22 cellular contexts compared by ENCODE assay signal in genomic region chr13:43551897-43552456, GRCh38.
"Had no signal": no experiment of that assay in that cellular context is flagged by ENCODE, and none has a peak within 500 bp of the region (broad histone marks: within the 10 kb centered on the region; RNA-seq: fewer than 3 reads in every experiment).

No MANE protein-coding gene starts in this region.

- H3K9me3 Mint-ChIP-seq: activated B cell treated with CpG ODN at 0.5 μM for 24 hours; activated CD4-positive, alpha-beta T cell treated with anti-CD3 and anti-CD28 coated beads, Interleukin-2, amount 10 ng/mL, durations not matched to agents 24 days and 14 days; activated CD8-positive, alpha-beta T cell treated with anti-CD3 and anti-CD28 coated beads for 36 hours; activated naive CD4-positive, alpha-beta T cell treated with anti-CD3 and anti-CD28 coated beads, Interleukin-2, amount 10 ng/mL, durations not matched to agents 7 days and 5 days; activated naive CD8-positive, alpha-beta T cell treated with anti-CD3 and anti-CD28 coated beads, Interleukin-2, amount 50 U/mL, for 24 hours; activated T-cell treated with anti-CD3 and anti-CD28 coated beads, Interleukin-2, amount 50 U/mL, for 24 hours; activated T-helper 2 cell treated with anti-CD3 and anti-CD28 coated beads, Interferon-gamma antibody, Interleukin-2, Interleukin-4, amounts not matched to agents 10 μg/mL and 5 μg/mL and 100 μg/mL, durations not matched to agents 14 hours and 24 hours and 36 hours; T-helper 2 cell treated with Interferon-gamma antibody and Interleukin-4, amounts not matched to agents 5 μg/mL and 100 μg/mL, for 36 hours had no signal

- H3K9me3 ChIP-seq: left lung, tibial artery, uterus had no signal

- H3K4me1 Mint-ChIP-seq: activated B cell treated with CpG ODN at 0.5 μM for 24 hours; activated naive CD8-positive, alpha-beta T cell treated with anti-CD3 and anti-CD28 coated beads, Interleukin-2, amount 50 U/mL, for 24 hours had no signal

- DNase-seq: activated B cell treated with CpG ODN at 0.5 μM for 24 hours; activated CD4-positive, alpha-beta T cell treated with anti-CD3 and anti-CD28 coated beads, Interleukin-2, amount 10 ng/mL, durations not matched to agents 24 days and 14 days; activated CD8-positive, alpha-beta T cell treated with anti-CD3 and anti-CD28 coated beads for 36 hours; activated naive CD4-positive, alpha-beta T cell treated with anti-CD3 and anti-CD28 coated beads, Interleukin-2, amount 10 ng/mL, durations not matched to agents 7 days and 5 days; activated naive CD8-positive, alpha-beta T cell treated with anti-CD3 and anti-CD28 coated beads, Interleukin-2, amount 50 U/mL, for 24 hours; activated T-cell treated with anti-CD3 and anti-CD28 coated beads, Interleukin-2, amount 50 U/mL, for 24 hours; anterior cingulate cortex; foreskin melanocyte; head of caudate nucleus; left lung; midbrain; right cardiac atrium; stimulated activated CD4-positive, alpha-beta T cell treated with anti-CD3 and anti-CD28 coated beads, Interleukin-2, amount 100 ng/mL, for 24 hours; stimulated activated naive CD8-positive, alpha-beta T cell treated with anti-CD3 and anti-CD28 coated beads, Interleukin-15, Interleukin-2, amounts not matched to agents 100 U/mL and 50 U/mL, for 24 hours; substantia nigra; tibial artery; uterus had no signal

- H3K4me3 ChIP-seq: coronary artery, left lung, tibial artery, uterus had no signal

- H3K36me3 Mint-ChIP-seq: activated naive CD4-positive, alpha-beta T cell treated with anti-CD3 and anti-CD28 coated beads, Interleukin-2, amount 10 ng/mL, durations not matched to agents 7 days and 5 days had no signal

- H3K4me3 Mint-ChIP-seq: activated B cell treated with CpG ODN at 0.5 μM for 24 hours; activated CD4-positive, alpha-beta T cell treated with anti-CD3 and anti-CD28 coated beads, Interleukin-2, amount 10 ng/mL, durations not matched to agents 24 days and 14 days; activated CD8-positive, alpha-beta T cell treated with anti-CD3 and anti-CD28 coated beads for 36 hours; activated naive CD4-positive, alpha-beta T cell treated with anti-CD3 and anti-CD28 coated beads, Interleukin-2, amount 10 ng/mL, durations not matched to agents 7 days and 5 days; activated naive CD8-positive, alpha-beta T cell treated with anti-CD3 and anti-CD28 coated beads, Interleukin-2, amount 50 U/mL, for 24 hours; activated T-cell treated with anti-CD3 and anti-CD28 coated beads, Interleukin-2, amount 50 U/mL, for 24 hours; neural crest cell; T-helper 2 cell treated with Interferon-gamma antibody and Interleukin-4, amounts not matched to agents 5 μg/mL and 100 μg/mL, for 36 hours had no signal

- H3K27ac Mint-ChIP-seq: activated B cell treated with CpG ODN at 0.5 μM for 24 hours; activated CD4-positive, alpha-beta T cell treated with anti-CD3 and anti-CD28 coated beads, Interleukin-2, amount 10 ng/mL, durations not matched to agents 24 days and 14 days; activated CD8-positive, alpha-beta T cell treated with anti-CD3 and anti-CD28 coated beads for 36 hours; activated naive CD4-positive, alpha-beta T cell treated with anti-CD3 and anti-CD28 coated beads, Interleukin-2, amount 10 ng/mL, durations not matched to agents 7 days and 5 days; activated naive CD8-positive, alpha-beta T cell treated with anti-CD3 and anti-CD28 coated beads, Interleukin-2, amount 50 U/mL, for 24 hours; activated T-cell treated with anti-CD3 and anti-CD28 coated beads, Interleukin-2, amount 50 U/mL, for 24 hours; activated T-helper 2 cell treated with anti-CD3 and anti-CD28 coated beads, Interferon-gamma antibody, Interleukin-2, Interleukin-4, amounts not matched to agents 10 μg/mL and 5 μg/mL and 100 μg/mL, durations not matched to agents 14 hours and 24 hours and 36 hours; T-helper 2 cell treated with Interferon-gamma antibody and Interleukin-4, amounts not matched to agents 5 μg/mL and 100 μg/mL, for 36 hours had no signal

- H3K27ac ChIP-seq: coronary artery, left lung, tibial artery, uterus had no signal

- ATAC-seq: activated CD8-positive, alpha-beta T cell treated with anti-CD3 and anti-CD28 coated beads for 36 hours; activated naive CD8-positive, alpha-beta T cell treated with anti-CD3 and anti-CD28 coated beads, Interleukin-2, amount 50 U/mL, for 24 hours; left lung; right cardiac atrium; stimulated activated naive CD8-positive, alpha-beta T cell treated with anti-CD3 and anti-CD28 coated beads, Interleukin-15, Interleukin-2, amounts not matched to agents 100 U/mL and 50 U/mL, for 24 hours had no signal

- H3K4me1 ChIP-seq: left lung had no signal

- H3K27me3 ChIP-seq: left lung, tibial artery, uterus had no signal

- H3K27me3 Mint-ChIP-seq: activated naive CD4-positive, alpha-beta T cell treated with anti-CD3 and anti-CD28 coated beads, Interleukin-2, amount 10 ng/mL, durations not matched to agents 7 days and 5 days had no signal

- FAIRE-seq: keratinocyte had no signal

- H3K36me3 ChIP-seq: left lung, tibial artery, uterus had no signal
